ENCODE assay signal across 11 cellular contexts in genomic region chr13:114004416-114005205, GRCh38. TPM values are rescaled to one million over a fixed set of nuclear protein-coding genes. Genes with fewer than 3 reads are reported as not detected.
DNase-seq lines count a peak whose midpoint lies in the region; FAIRE-seq and TF ChIP-seq lines count a peak whose summit lies in the region.
"Had no signal": no experiment of that assay in that cellular context is flagged by ENCODE, and none has a peak within 500 bp of the region (broad histone marks: within the 10 kb centered on the region; RNA-seq: fewer than 3 reads in every experiment).

No MANE protein-coding gene starts in this region.

- H3K36me3 ChIP-seq in right atrium auricular region = peaks cover 8% of the 10 kb centered on the region
- peaks cover 0 to 2% of the 10 kb centered on the region in 2 donors for H3K36me3 ChIP-seq in small intestine (ENCODE audit: control insufficient read depth in 2 of 2, insufficient read depth in 2 of 2, low read length in 2 of 2)
- H3K36me3 ChIP-seq in GM23248 (ENCODE audit: low read depth) = peaks cover 8% of the 10 kb centered on the region; the same call in 1 of the 2 replicates

- H3K27me3 ChIP-seq in right atrium auricular region (no peaks in the 10 kb centered on the region), small intestine (ENCODE audit: control insufficient read depth in 2 of 2, insufficient read depth in 2 of 2, low read length in 2 of 2) (no peaks in the 10 kb centered on the region), GM23248 (replicated peaks; ENCODE audit: insufficient read depth) (no peaks in the 10 kb centered on the region)
- H3K27me3 ChIP-seq: Peyer's patch had no signal

- H3K4me3 ChIP-seq in right atrium auricular region (no peak overlapping the region), small intestine (ENCODE audit: low read depth in 1 of 2, low read length in 2 of 2) (no peak overlapping the region), GM23248 (no peak overlapping the region)
- H3K4me3 ChIP-seq: Peyer's patch had no signal

- H3K9ac ChIP-seq in GM23248 = no peak overlapping the region

- DNase-seq in NCI-H748 (lab: John Stamatoyannopoulos, UW; ENCODE audit: unreplicated experiment) = peak; percentile 26
- no peak for DNase-seq in NCI-H748 treated with DMSO at 0.1 percent for 48 hours (lab: John Stamatoyannopoulos, UW)
- DNase-seq in amniotic epithelial cell (ENCODE audit: low read depth) = peak; percentile 97
- DNase-seq in right atrium auricular region (ENCODE audit: low spot score) = peak; percentile 88
- peak; percentile 77 for DNase-seq in small intestine
- DNase-seq in dedifferentiated amniotic fluid mesenchymal stem cell (ENCODE audit: extremely low spot score) = no peak
- no peak for DNase-seq in NCI-H2196 (lab: John Stamatoyannopoulos, UW; ENCODE audit: unreplicated experiment)
- no peak for DNase-seq in GM23248
- DNase-seq: DMS153 had no signal

- no peak overlapping the region for H3K4me2 ChIP-seq in GM23248 (ENCODE audit: unreplicated experiment)

- no peaks in the 10 kb centered on the region for H3K9me3 ChIP-seq in right atrium auricular region
- no peaks in the 10 kb centered on the region for H3K9me3 ChIP-seq in small intestine (ENCODE audit: control insufficient read depth, low read depth)
- no peaks in the 10 kb centered on the region for H3K9me3 ChIP-seq in GM23248 (ENCODE audit: low read depth)
- H3K9me3 ChIP-seq: Peyer's patch had no signal

- no peak for TF ChIP-seq CTCF in right atrium auricular region (IDR thresholded peaks at IDR 0.05)

- no peaks in the 10 kb centered on the region for H3F3A ChIP-seq in GM23248 (ENCODE audit: insufficient read depth)

- no peak overlapping the region for H2AFZ ChIP-seq in GM23248

- in situ Hi-C loops in GM23248 (cut with MboI) = no loop called here

- no peak for FAIRE-seq in small intestine (lab: Jason Lieb, UNC)

- 67 to 83% (median 77%) methylated on average over 41 of the region's 41 CpGs for WGBS in small intestine, 3 donors
- WGBS in GM23248 (ENCODE audit: low coverage in 1 of 2, low lambda C conversion rate in 2 of 2, missing lambda C conversion rate in 2 of 2), 2 experiments = 91 to 92% methylated on average over 41 of the region's 41 CpGs

- H3K27ac ChIP-seq in right atrium auricular region (peak overlapping the region; percentile 48 to 60), small intestine (ENCODE audit: low read depth in 1 of 2, low read length in 1 of 2) (no peak overlapping the region), GM23248 (no peak overlapping the region)
- H3K27ac ChIP-seq: 22Rv1, Peyer's patch had no signal

- no peaks in the 10 kb centered on the region for H3K79me2 ChIP-seq in GM23248 (ENCODE audit: insufficient read depth)

- no peaks in the 10 kb centered on the region for H3K9me2 ChIP-seq in GM23248 (ENCODE audit: insufficient read depth)

- H3K4me1 ChIP-seq in right atrium auricular region (no peaks in the 10 kb centered on the region), small intestine (ENCODE audit: control insufficient read depth in 2 of 2, insufficient read depth in 1 of 2, low read depth in 1 of 2, low read length in 1 of 2) (no peaks in the 10 kb centered on the region), GM23248 (ENCODE audit: insufficient read depth) (no peaks in the 10 kb centered on the region)
- H3K4me1 ChIP-seq: Peyer's patch had no signal

- no peaks in the 10 kb centered on the region for H4K20me1 ChIP-seq in GM23248 (ENCODE audit: insufficient read depth)

RNA-seq across cellular contexts. Expression of gene C13orf46, which starts 30.7 kb away (rescaled TPM):
- 1 to 10 TPM in 1 of 2 donors, under 1 TPM in 1; 0.59 to 2.7 TPM for total RNA-seq in right atrium auricular region
- polyA plus RNA-seq in small intestine = under 1 TPM in 2 of 3 donors, not detected in 1; 0.22 to 0.27 TPM
- total RNA-seq in GM23248 (2014; rRNA removed; shearing (Covaris generic)) = 6.6 TPM in 1 of 2 replicates, not detected in the other
- polyA plus RNA-seq in GM23248 (2016; fragmentation: Nextera tagmentation; extraction: Ambion mirVana) = 1.7 and 1.8 TPM in 2 replicates

Comparison
In these comparisons a context has a peak if more than half of its experiments do, and no peak if none do; other contexts are left out.
1. DNase-seq: peak in NCI-H748 (single experiment), amniotic epithelial cell (single experiment), right atrium auricular region (single experiment) and small intestine (single experiment); none in NCI-H748 treated with DMSO at 0.1 percent for 48 hours (single experiment), dedifferentiated amniotic fluid mesenchymal stem cell (single experiment), NCI-H2196 (single experiment) and GM23248 (single experiment).
2. H3K27ac ChIP-seq: peak in right atrium auricular region (2 of 2); none in small intestine (0 of 2) and GM23248 (single experiment).